Comparison of ENCODE assay signal across 1 cellular context in genomic region chr17:45430738-45431530, GRCh38.
TF ChIP-seq lines count a peak whose summit lies in the region.

No MANE protein-coding gene starts in this region.

TF ChIP-seq in GM12878, 131 proteins besides CTCF, POLR2A, EP300 and RAD21 (continued from another document):
- TF ChIP-seq, protein P1, sequence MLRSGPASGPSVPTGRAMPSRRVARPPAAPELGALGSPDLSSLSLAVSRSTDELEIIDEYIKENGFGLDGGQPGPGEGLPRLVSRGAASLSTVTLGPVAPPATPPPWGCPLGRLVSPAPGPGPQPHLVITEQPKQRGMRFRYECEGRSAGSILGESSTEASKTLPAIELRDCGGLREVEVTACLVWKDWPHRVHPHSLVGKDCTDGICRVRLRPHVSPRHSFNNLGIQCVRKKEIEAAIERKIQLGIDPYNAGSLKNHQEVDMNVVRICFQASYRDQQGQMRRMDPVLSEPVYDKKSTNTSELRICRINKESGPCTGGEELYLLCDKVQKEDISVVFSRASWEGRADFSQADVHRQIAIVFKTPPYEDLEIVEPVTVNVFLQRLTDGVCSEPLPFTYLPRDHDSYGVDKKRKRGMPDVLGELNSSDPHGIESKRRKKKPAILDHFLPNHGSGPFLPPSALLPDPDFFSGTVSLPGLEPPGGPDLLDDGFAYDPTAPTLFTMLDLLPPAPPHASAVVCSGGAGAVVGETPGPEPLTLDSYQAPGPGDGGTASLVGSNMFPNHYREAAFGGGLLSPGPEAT (IDR thresholded peaks at IDR 0.05; ENCODE audit: low read depth): no peak
- TF ChIP-seq, protein P2, sequence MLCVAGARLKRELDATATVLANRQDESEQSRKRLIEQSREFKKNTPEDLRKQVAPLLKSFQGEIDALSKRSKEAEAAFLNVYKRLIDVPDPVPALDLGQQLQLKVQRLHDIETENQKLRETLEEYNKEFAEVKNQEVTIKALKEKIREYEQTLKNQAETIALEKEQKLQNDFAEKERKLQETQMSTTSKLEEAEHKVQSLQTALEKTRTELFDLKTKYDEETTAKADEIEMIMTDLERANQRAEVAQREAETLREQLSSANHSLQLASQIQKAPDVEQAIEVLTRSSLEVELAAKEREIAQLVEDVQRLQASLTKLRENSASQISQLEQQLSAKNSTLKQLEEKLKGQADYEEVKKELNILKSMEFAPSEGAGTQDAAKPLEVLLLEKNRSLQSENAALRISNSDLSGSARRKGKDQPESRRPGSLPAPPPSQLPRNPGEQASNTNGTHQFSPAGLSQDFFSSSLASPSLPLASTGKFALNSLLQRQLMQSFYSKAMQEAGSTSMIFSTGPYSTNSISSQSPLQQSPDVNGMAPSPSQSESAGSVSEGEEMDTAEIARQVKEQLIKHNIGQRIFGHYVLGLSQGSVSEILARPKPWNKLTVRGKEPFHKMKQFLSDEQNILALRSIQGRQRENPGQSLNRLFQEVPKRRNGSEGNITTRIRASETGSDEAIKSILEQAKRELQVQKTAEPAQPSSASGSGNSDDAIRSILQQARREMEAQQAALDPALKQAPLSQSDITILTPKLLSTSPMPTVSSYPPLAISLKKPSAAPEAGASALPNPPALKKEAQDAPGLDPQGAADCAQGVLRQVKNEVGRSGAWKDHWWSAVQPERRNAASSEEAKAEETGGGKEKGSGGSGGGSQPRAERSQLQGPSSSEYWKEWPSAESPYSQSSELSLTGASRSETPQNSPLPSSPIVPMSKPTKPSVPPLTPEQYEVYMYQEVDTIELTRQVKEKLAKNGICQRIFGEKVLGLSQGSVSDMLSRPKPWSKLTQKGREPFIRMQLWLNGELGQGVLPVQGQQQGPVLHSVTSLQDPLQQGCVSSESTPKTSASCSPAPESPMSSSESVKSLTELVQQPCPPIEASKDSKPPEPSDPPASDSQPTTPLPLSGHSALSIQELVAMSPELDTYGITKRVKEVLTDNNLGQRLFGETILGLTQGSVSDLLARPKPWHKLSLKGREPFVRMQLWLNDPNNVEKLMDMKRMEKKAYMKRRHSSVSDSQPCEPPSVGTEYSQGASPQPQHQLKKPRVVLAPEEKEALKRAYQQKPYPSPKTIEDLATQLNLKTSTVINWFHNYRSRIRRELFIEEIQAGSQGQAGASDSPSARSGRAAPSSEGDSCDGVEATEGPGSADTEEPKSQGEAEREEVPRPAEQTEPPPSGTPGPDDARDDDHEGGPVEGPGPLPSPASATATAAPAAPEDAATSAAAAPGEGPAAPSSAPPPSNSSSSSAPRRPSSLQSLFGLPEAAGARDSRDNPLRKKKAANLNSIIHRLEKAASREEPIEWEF (IDR thresholded peaks at IDR 0.05; ENCODE audit: insufficient replicate concordance, low read depth, low read length): no peak
- no peak for TF ChIP-seq KDM1A (IDR thresholded peaks at IDR 0.05; ENCODE audit: borderline replicate concordance)
